In the genomic region with DNA sequence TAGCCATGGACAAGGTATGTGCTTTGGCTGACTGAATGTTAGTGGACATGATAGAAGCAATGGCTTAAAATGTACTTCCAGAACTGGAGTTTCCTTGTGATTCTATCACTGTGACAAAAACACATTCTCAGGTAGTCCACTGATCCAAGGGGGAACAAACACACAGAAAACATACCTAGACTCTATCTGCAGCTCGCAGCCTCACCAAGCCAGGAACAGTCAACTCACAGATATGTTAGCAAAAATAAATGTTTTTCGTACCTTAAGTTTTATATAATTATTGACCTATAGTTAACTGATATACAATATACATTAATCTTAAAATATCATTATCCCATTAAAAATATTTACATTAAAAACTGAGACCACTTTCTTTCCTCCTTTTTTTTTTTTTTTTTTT, we compare ENCODE assay signal across 7 cellular contexts.
DNase-seq lines count a peak whose midpoint lies in the region; ATAC-seq and TF ChIP-seq lines count a peak whose summit lies in the region.
"Not testable (repeated sequence)": the region's sequence is repeated elsewhere in the genome, so short reads cannot be mapped to it uniquely, and the experiment has no call there.

No MANE protein-coding gene starts in this region.

- H3K4me1 Mint-ChIP-seq in CD4-positive, CD25-positive, alpha-beta regulatory T cell; activated CD8-positive, alpha-beta T cell treated with anti-CD3 and anti-CD28 coated beads, Interleukin-2, amount 10 ng/mL, durations not matched to agents 7 days and 5 days (ENCODE audit: low read depth): not testable (repeated sequence)

- not testable (repeated sequence) for H3K4me1 ChIP-seq in CD4-positive, CD25-positive, alpha-beta regulatory T cell (ENCODE audit: control insufficient read depth, insufficient read depth, low read length, poor library complexity, severe bottlenecking); right cardiac atrium (ENCODE audit: control insufficient read depth, insufficient read depth, low read length); lung (ENCODE audit: control insufficient read depth in 2 of 2, insufficient read depth in 2 of 2, low read length in 2 of 2); spleen

- not testable (repeated sequence) for ATAC-seq in CD4-positive, CD25-positive, alpha-beta regulatory T cell (ENCODE audit: low read depth in 2 of 2); activated CD8-positive, alpha-beta T cell treated with anti-CD3 and anti-CD28 coated beads, Interleukin-2, amount 10 ng/mL, durations not matched to agents 7 days and 5 days; right cardiac atrium; lung (ENCODE audit: insufficient read depth, low FRiP score)

- H3K9me3 ChIP-seq in CD4-positive, CD25-positive, alpha-beta regulatory T cell (ENCODE audit: control insufficient read depth in 2 of 2, low read length in 2 of 2); right cardiac atrium (ENCODE audit: control insufficient read depth, low read length); lung (ENCODE audit: control insufficient read depth in 2 of 2, insufficient read depth in 1 of 2, low read length in 1 of 2); spleen: not testable (repeated sequence)

- intact Hi-C loops in head of caudate nucleus (cut with DNase I); right cardiac atrium (cut with DNase I); spleen (cut with DNase I; ENCODE audit: low total_unique reads): not testable (repeated sequence)

- WGBS in right cardiac atrium, result 97% methylated on average over 2 of the region's 2 CpGs
- 97% methylated on average over 2 of the region's 2 CpGs for WGBS in lung, 2 donors
- WGBS in spleen, 5 donors, result 95 to 100% (median 96%) methylated on average over 2 of the region's 2 CpGs

- not testable (repeated sequence) for TF ChIP-seq POLR2A in spleen (IDR thresholded peaks at IDR 0.05)

- TF ChIP-seq CTCF in lung (IDR thresholded peaks at IDR 0.05; ENCODE audit: control extremely low read depth, extremely low read depth); spleen (IDR thresholded peaks at IDR 0.05 in 8 of 11, conservative IDR thresholded peaks at IDR 0.05 in 3 of 11): not testable (repeated sequence)

- H3K36me3 Mint-ChIP-seq in CD4-positive, CD25-positive, alpha-beta regulatory T cell, result peaks cover 23% of the 10 kb centered on the region
- H3K36me3 Mint-ChIP-seq in activated CD8-positive, alpha-beta T cell treated with anti-CD3 and anti-CD28 coated beads, Interleukin-2, amount 10 ng/mL, durations not matched to agents 7 days and 5 days (ENCODE audit: low read depth), result peaks cover 16% of the 10 kb centered on the region

- H3K27me3 Mint-ChIP-seq in CD4-positive, CD25-positive, alpha-beta regulatory T cell; activated CD8-positive, alpha-beta T cell treated with anti-CD3 and anti-CD28 coated beads, Interleukin-2, amount 10 ng/mL, durations not matched to agents 7 days and 5 days (ENCODE audit: low read depth): not testable (repeated sequence)

- not testable (repeated sequence) for H3K27ac ChIP-seq in CD4-positive, CD25-positive, alpha-beta regulatory T cell (ENCODE audit: insufficient read depth, low read length, poor library complexity, severe bottlenecking); right cardiac atrium (ENCODE audit: low read length); lung (ENCODE audit: low read depth in 1 of 2, low read length in 1 of 2); spleen

- not testable (repeated sequence) for H3K36me3 ChIP-seq in CD4-positive, CD25-positive, alpha-beta regulatory T cell (ENCODE audit: control insufficient read depth, insufficient read depth, low read length)
- H3K36me3 ChIP-seq in lung (ENCODE audit: control insufficient read depth in 2 of 2, insufficient read depth in 2 of 2, low read length in 2 of 2), result peaks cover 0 to 11% of the 10 kb centered on the region in 2 donors
- peaks cover 0 to 43% (median 20%) of the 10 kb centered on the region in 6 donors for H3K36me3 ChIP-seq in spleen

- H3K27me3 ChIP-seq in CD4-positive, CD25-positive, alpha-beta regulatory T cell (ENCODE audit: control insufficient read depth, insufficient read depth, low read length); right cardiac atrium (ENCODE audit: control insufficient read depth, insufficient read depth); lung (ENCODE audit: control insufficient read depth, insufficient read depth); spleen (replicated peaks in 1 of 7): not testable (repeated sequence)

- peak overlapping the region in 2 of 3 donors; percentile 1 to 33 for H3K27ac Mint-ChIP-seq in CD4-positive, CD25-positive, alpha-beta regulatory T cell
- H3K27ac Mint-ChIP-seq in activated CD8-positive, alpha-beta T cell treated with anti-CD3 and anti-CD28 coated beads, Interleukin-2, amount 10 ng/mL, durations not matched to agents 7 days and 5 days, result not testable (repeated sequence)

- H3K4me3 ChIP-seq in CD4-positive, CD25-positive, alpha-beta regulatory T cell (ENCODE audit: low read depth, low read length); right cardiac atrium (ENCODE audit: low read length); lung; spleen: not testable (repeated sequence)

- POLR2A ChIA-PET in activated CD8-positive, alpha-beta T cell treated with anti-CD3 and anti-CD28 coated beads, Interleukin-2, amount 10 ng/mL, durations not matched to agents 7 days and 5 days (lab: Charles Lee), result not testable (repeated sequence)

- H3K4me3 Mint-ChIP-seq in CD4-positive, CD25-positive, alpha-beta regulatory T cell; activated CD8-positive, alpha-beta T cell treated with anti-CD3 and anti-CD28 coated beads, Interleukin-2, amount 10 ng/mL, durations not matched to agents 7 days and 5 days: not testable (repeated sequence)

- DNase-seq in CD4-positive, CD25-positive, alpha-beta regulatory T cell, result peak in 1 of 3 donors; percentile 1
- DNase-seq in activated CD8-positive, alpha-beta T cell treated with anti-CD3 and anti-CD28 coated beads, Interleukin-2, amount 10 ng/mL, durations not matched to agents 7 days and 5 days, result peak; percentile 38
- DNase-seq in head of caudate nucleus, result peak in 23 of 42 donors; percentile 2 to 70 (median 36)
- DNase-seq in right cardiac atrium, result peak in 2 of 3 donors; percentile 34 to 35
- peak; percentile 52 for DNase-seq in lung (ENCODE audit: low spot score)
- DNase-seq in spleen, result peak; percentile 74
- peak; percentile 47 for DNase-seq in ureter (ENCODE audit: low spot score)

- CTCF ChIA-PET in activated CD8-positive, alpha-beta T cell treated with anti-CD3 and anti-CD28 coated beads, Interleukin-2, amount 10 ng/mL, durations not matched to agents 7 days and 5 days (lab: Charles Lee), result not testable (repeated sequence)

- not testable (repeated sequence) for H3K9me3 Mint-ChIP-seq in CD4-positive, CD25-positive, alpha-beta regulatory T cell; activated CD8-positive, alpha-beta T cell treated with anti-CD3 and anti-CD28 coated beads, Interleukin-2, amount 10 ng/mL, durations not matched to agents 7 days and 5 days (ENCODE audit: insufficient read depth)
